23 cellular contexts compared by ENCODE assay signal in genomic region chr12:68908076-68908475, GRCh38.
"Had no signal": no experiment of that assay in that cellular context is flagged by ENCODE, and none has a peak within 500 bp of the region (broad histone marks: within the 10 kb centered on the region; RNA-seq: fewer than 3 reads in every experiment).

No MANE protein-coding gene starts in this region.

- H3K4me1 ChIP-seq: suprapubic skin, thyroid gland, tibial artery, transverse colon, upper lobe of right lung, uterus, vagina had no signal

- H3K4me3 ChIP-seq: stomach, suprapubic skin, testis, thoracic aorta, thyroid gland, tibial artery, tibial nerve, transverse colon, upper lobe of left lung, upper lobe of right lung, uterus, vagina had no signal

- DNase-seq: stimulated activated CD4-positive, alpha-beta T cell treated with anti-CD3 and anti-CD28 coated beads, Interleukin-2, amount 100 ng/mL, for 48 hours; stimulated activated CD4-positive, alpha-beta T cell treated with anti-CD3 and anti-CD28 coated beads, Interleukin-4, amount 100 ng/mL, for 1 hour; stimulated activated CD4-positive, alpha-beta T cell treated with anti-CD3 and anti-CD28 coated beads, Interleukin-4, amount 100 ng/mL, for 24 hours; stimulated activated CD4-positive, alpha-beta T cell treated with anti-CD3 and anti-CD28 coated beads, Interleukin-4, amount 100 ng/mL, for 4 hours; stimulated activated CD8-positive, alpha-beta memory T cell treated with anti-CD3 and anti-CD28 coated beads, Interleukin-4, amount 100 ng/mL, for 48 hours; stimulated activated naive B cell treated with anti-CD40 and anti-IgM and Interleukin-4, amounts not matched to agents 10 μg/mL and 1 μg/mL and 100 μg/mL, for 72 hours; stimulated activated naive CD4-positive, alpha-beta T cell; stimulated activated naive CD4-positive, alpha-beta T cell treated with Interleukin-2 at 50 U/mL for 16 hours; stimulated activated naive CD8-positive, alpha-beta T cell treated with anti-CD3 and anti-CD28 coated beads, Interleukin-15, amount 100 ng/mL, for 72 hours; stimulated activated naive CD8-positive, alpha-beta T cell treated with anti-CD3 and anti-CD28 coated beads, Interleukin-15, Interleukin-2, amounts not matched to agents 100 U/mL and 50 U/mL, for 24 hours; stomach; substantia nigra; testis; thyroid gland; tibial artery; transverse colon; upper lobe of left lung; upper lobe of right lung; uterus had no signal

- H3K27me3 ChIP-seq: stomach, suprapubic skin, testis, thyroid gland, tibial artery, tibial nerve, transverse colon, upper lobe of left lung, upper lobe of right lung, uterus, vagina had no signal

- H3K36me3 ChIP-seq: stomach, suprapubic skin, thoracic aorta, thyroid gland, tibial artery, tibial nerve, transverse colon, upper lobe of left lung, upper lobe of right lung, uterus, vagina had no signal

- H3K9me3 ChIP-seq: stomach, suprapubic skin, testis, thoracic aorta, thyroid gland, tibial artery, tibial nerve, transverse colon, upper lobe of left lung, upper lobe of right lung, uterus, vagina had no signal

- H3K27ac ChIP-seq: stomach, suprapubic skin, testis, thoracic aorta, thyroid gland, tibial artery, tibial nerve, transverse colon, upper lobe of left lung, upper lobe of right lung, uterus, vagina had no signal
